In the genomic region with DNA sequence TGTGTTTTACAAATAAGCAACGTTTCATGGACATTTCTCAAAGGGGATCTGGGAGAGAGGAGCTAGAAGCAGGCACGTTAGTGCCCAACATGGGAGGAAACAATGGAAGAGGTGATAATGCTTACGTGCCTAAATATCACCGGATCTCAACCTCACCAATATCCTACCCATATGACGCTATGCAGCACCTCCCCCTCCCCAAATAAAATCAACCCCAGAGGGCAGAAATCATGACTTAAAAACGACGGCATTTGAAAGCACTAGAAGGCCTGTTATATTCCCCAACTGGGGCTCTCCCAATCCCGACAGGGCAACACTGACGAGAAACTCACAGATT, we compare ENCODE assay signal across 2 cellular contexts.
A peak's percentile ranks its signal among the peaks of the same experiment; 100 is the strongest.
TF ChIP-seq lines count a peak whose summit lies in the region.

No MANE protein-coding gene starts in this region.

TF ChIP-seq in HEK293, 187 proteins besides CTCF, POLR2A, EP300 and RAD21 (continued from another document):
- TF ChIP-seq ZNF610 (tag by site-specific recombination; IDR thresholded peaks at IDR 0.05; ENCODE audit: borderline replicate concordance): 0 out of 2 replicates have a peak, but pooled peaks have one; percentile 18

TF ChIP-seq in endothelial cell of umbilical vein, 7 proteins besides CTCF, POLR2A, EP300 and RAD21 (continued from another document):
- TF ChIP-seq POLR2AphosphoS5 (IDR thresholded peaks at IDR 0.05; ENCODE audit: insufficient read depth, low read depth, low read length): no peak
- TF ChIP-seq GATA2 (IDR thresholded peaks at IDR 0.05; ENCODE audit: insufficient read depth, insufficient read length, low read depth, low read length): no peak
- no peak for TF ChIP-seq MYC (IDR thresholded peaks at IDR 0.05; ENCODE audit: low read depth, low read length)
- no peak for TF ChIP-seq JUN (IDR thresholded peaks at IDR 0.05; ENCODE audit: borderline replicate concordance, insufficient read depth, insufficient read length, low read depth)
